ENCODE assay signal across 16 cellular contexts in the genomic region with DNA sequence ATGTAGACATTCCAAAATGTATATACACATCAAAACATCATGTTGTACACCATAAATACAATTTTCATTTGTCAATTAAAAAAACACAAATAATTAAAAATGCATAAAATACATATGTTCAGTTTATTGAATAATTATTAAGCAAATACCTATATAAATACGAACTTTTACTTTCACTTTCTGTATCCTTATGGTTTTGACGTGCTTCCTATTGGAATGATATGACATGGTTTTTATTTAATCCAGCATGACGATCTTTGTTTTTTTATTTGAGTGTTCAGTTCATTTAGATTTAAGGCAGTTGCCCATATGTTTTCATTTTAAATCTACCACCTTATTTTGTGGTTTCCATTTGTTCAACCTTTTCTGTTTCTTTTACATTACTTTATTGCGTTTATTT.
DNase-seq lines count a peak whose midpoint lies in the region; ATAC-seq and TF ChIP-seq lines count a peak whose summit lies in the region.
"Had no signal": no experiment of that assay in that cellular context is flagged by ENCODE, and none has a peak within 500 bp of the region (broad histone marks: within the 10 kb centered on the region; RNA-seq: fewer than 3 reads in every experiment).

No MANE protein-coding gene starts in this region.

- H3K4me3 ChIP-seq in CD8-positive, alpha-beta memory T cell (ENCODE audit: low read length): no peak overlapping the region
- H3K4me3 ChIP-seq in MM.1S (ENCODE audit: low read length) (no peak overlapping the region; the same call in 1 of the 2 replicates), adipocyte (ENCODE audit: low read length) (peak overlapping the region; percentile 75)
- no peak overlapping the region for H3K4me3 ChIP-seq in naive thymus-derived CD4-positive, alpha-beta T cell (ENCODE audit: low read length)

- peaks cover 0 to 6% of the 10 kb centered on the region in 2 donors for H3K27me3 Mint-ChIP-seq in CD8-positive, alpha-beta memory T cell
- peaks cover 0 to 5% (median 0%) of the 10 kb centered on the region in 5 donors for H3K27me3 Mint-ChIP-seq in naive thymus-derived CD4-positive, alpha-beta T cell

- no peak for ATAC-seq in naive thymus-derived CD4-positive, alpha-beta T cell
- no peak for ATAC-seq in HG02571 (IDR thresholded peaks at IDR 0.05; ENCODE audit: unreplicated experiment)
- no peak for ATAC-seq in GM21528 (IDR thresholded peaks at IDR 0.05; ENCODE audit: low FRiP score, unreplicated experiment)
- ATAC-seq: activated CD8-positive, alpha-beta T cell treated with anti-CD3 and anti-CD28 coated beads for 36 hours had no signal

- no peak overlapping the region for H2AFZ ChIP-seq in MM.1S (ENCODE audit: low read length)

- no peaks in the 10 kb centered on the region for H3K36me3 Mint-ChIP-seq in CD8-positive, alpha-beta memory T cell
- peaks cover 0 to 4% (median 0%) of the 10 kb centered on the region in 5 donors for H3K36me3 Mint-ChIP-seq in naive thymus-derived CD4-positive, alpha-beta T cell

- H4K20me1 ChIP-seq in MM.1S (ENCODE audit: insufficient read depth, low read length): no peaks in the 10 kb centered on the region

- H3K4me2 ChIP-seq in MM.1S (ENCODE audit: low read depth, low read length): peak overlapping the region; percentile 15; the same call in 1 of the 2 replicates

- CTCF ChIA-PET in CD8-positive, alpha-beta memory T cell (lab: Charles Lee): no interaction called here
- CTCF ChIA-PET in naive thymus-derived CD4-positive, alpha-beta T cell (lab: Charles Lee): no interaction called here

- peaks cover 4 to 8% (median 7%) of the 10 kb centered on the region in 3 donors for H3K4me1 Mint-ChIP-seq in CD8-positive, alpha-beta memory T cell
- H3K4me1 Mint-ChIP-seq in naive thymus-derived CD4-positive, alpha-beta T cell: peaks cover 4 to 12% (median 8%) of the 10 kb centered on the region in 7 donors

- no peaks in the 10 kb centered on the region for H3K9me3 ChIP-seq in CD8-positive, alpha-beta memory T cell (ENCODE audit: low read length)
- no peaks in the 10 kb centered on the region for H3K9me3 ChIP-seq in MM.1S (replicated peaks; ENCODE audit: insufficient read depth, low read length)
- H3K9me3 ChIP-seq in adipocyte (ENCODE audit: control insufficient read depth, low read length): no peaks in the 10 kb centered on the region
- no peaks in the 10 kb centered on the region for H3K9me3 ChIP-seq in naive thymus-derived CD4-positive, alpha-beta T cell (ENCODE audit: control insufficient read depth in 2 of 3, low read length in 3 of 3)

- DNase-seq in CD8-positive, alpha-beta memory T cell: no peak
- DNase-seq in MM.1S (no peak), adipocyte (ENCODE audit: low read depth) (peak; percentile 32), GM20000 (ENCODE audit: low spot score) (no peak), HuH-7.5 (ENCODE audit: low spot score) (no peak)
- no peak for DNase-seq in naive thymus-derived CD4-positive, alpha-beta T cell
- DNase-seq: activated CD8-positive, alpha-beta T cell treated with anti-CD3 and anti-CD28 coated beads for 36 hours; activated gamma-delta T cell treated with Interleukin-2 at 50 U/mL for 16 hours; brain microvascular endothelial cell; midbrain; NCI-H1105; NCI-H82 had no signal

- TF ChIP-seq CTCF in MM.1S (IDR thresholded peaks at IDR 0.05; ENCODE audit: low read length): no peak
- no peak for TF ChIP-seq CTCF in GM20000 (IDR thresholded peaks at IDR 0.05; ENCODE audit: extremely low read depth, missing control alignments)

- H3K4me3 Mint-ChIP-seq in CD8-positive, alpha-beta memory T cell: peak overlapping the region in 5 of 7 donors; percentile 29 to 69 (median 54)
- H3K4me3 Mint-ChIP-seq in naive thymus-derived CD4-positive, alpha-beta T cell: peak overlapping the region in 8 of 10 donors; percentile 3 to 68 (median 56)
- H3K4me3 Mint-ChIP-seq: activated CD8-positive, alpha-beta T cell treated with anti-CD3 and anti-CD28 coated beads for 36 hours; T-helper 2 cell treated with Interferon-gamma antibody and Interleukin-4, amounts not matched to agents 5 μg/mL and 100 μg/mL, for 36 hours had no signal

- intact Hi-C loops in naive thymus-derived CD4-positive, alpha-beta T cell (cut with micrococcal nuclease): no loop called here

- no peaks in the 10 kb centered on the region for H3K9me3 Mint-ChIP-seq in CD8-positive, alpha-beta memory T cell
- peaks cover 0 to 5% (median 0%) of the 10 kb centered on the region in 11 donors for H3K9me3 Mint-ChIP-seq in naive thymus-derived CD4-positive, alpha-beta T cell
- H3K9me3 Mint-ChIP-seq: activated CD8-positive, alpha-beta T cell treated with anti-CD3 and anti-CD28 coated beads for 36 hours; T-helper 2 cell treated with Interferon-gamma antibody and Interleukin-4, amounts not matched to agents 5 μg/mL and 100 μg/mL, for 36 hours had no signal

- H3K36me3 ChIP-seq in CD8-positive, alpha-beta memory T cell (ENCODE audit: insufficient read depth, low read length): no peaks in the 10 kb centered on the region
- no peaks in the 10 kb centered on the region for H3K36me3 ChIP-seq in MM.1S (replicated peaks; ENCODE audit: insufficient read depth, low read length)
- no peaks in the 10 kb centered on the region for H3K36me3 ChIP-seq in adipocyte (ENCODE audit: control insufficient read depth, insufficient read depth, low read length, severe bottlenecking)
- no peaks in the 10 kb centered on the region for H3K36me3 ChIP-seq in naive thymus-derived CD4-positive, alpha-beta T cell (ENCODE audit: control insufficient read depth in 2 of 3, insufficient read depth in 3 of 3, low read length in 3 of 3)
- H3K36me3 ChIP-seq: brain microvascular endothelial cell had no signal

- no peak overlapping the region for H3K9ac ChIP-seq in MM.1S (ENCODE audit: low read length)
- peak overlapping the region; percentile 60 for H3K9ac ChIP-seq in adipocyte (ENCODE audit: low read length)

- no peaks in the 10 kb centered on the region for H3K79me2 ChIP-seq in MM.1S (ENCODE audit: low read length)

- no peak overlapping the region for H3K27ac ChIP-seq in CD8-positive, alpha-beta memory T cell (ENCODE audit: low read depth, low read length)
- no peak overlapping the region for H3K27ac ChIP-seq in MM.1S (ENCODE audit: low read length)
- H3K27ac ChIP-seq in naive thymus-derived CD4-positive, alpha-beta T cell (ENCODE audit: low read depth, low read length): no peak overlapping the region
- H3K27ac ChIP-seq: brain microvascular endothelial cell, epithelial cell of prostate had no signal

- no peaks in the 10 kb centered on the region for H3F3A ChIP-seq in MM.1S (ENCODE audit: insufficient read depth, low read length)

- no peaks in the 10 kb centered on the region for H3K27me3 ChIP-seq in CD8-positive, alpha-beta memory T cell (ENCODE audit: insufficient read depth, low read length, poor library complexity, severe bottlenecking)
- H3K27me3 ChIP-seq in MM.1S (replicated peaks; ENCODE audit: insufficient read depth, low read length) (no peaks in the 10 kb centered on the region), adipocyte (replicated peaks; ENCODE audit: control insufficient read depth, insufficient read depth, low read length) (no peaks in the 10 kb centered on the region)
- no peaks in the 10 kb centered on the region for H3K27me3 ChIP-seq in naive thymus-derived CD4-positive, alpha-beta T cell (ENCODE audit: control insufficient read depth in 2 of 2, insufficient read depth in 2 of 2, low read length in 2 of 2)
- H3K27me3 ChIP-seq: brain microvascular endothelial cell had no signal

- H3K9me2 ChIP-seq in MM.1S (replicated peaks; ENCODE audit: insufficient read depth, low read length): no peaks in the 10 kb centered on the region

- peak overlapping the region in 1 of 8 donors; percentile 44 for H3K27ac Mint-ChIP-seq in CD8-positive, alpha-beta memory T cell
- H3K27ac Mint-ChIP-seq in naive thymus-derived CD4-positive, alpha-beta T cell: no peak overlapping the region
- H3K27ac Mint-ChIP-seq: activated CD8-positive, alpha-beta T cell treated with anti-CD3 and anti-CD28 coated beads for 36 hours; T-helper 2 cell treated with Interferon-gamma antibody and Interleukin-4, amounts not matched to agents 5 μg/mL and 100 μg/mL, for 36 hours had no signal

- H3K4me1 ChIP-seq in CD8-positive, alpha-beta memory T cell (ENCODE audit: insufficient read depth, low read length): no peaks in the 10 kb centered on the region
- H3K4me1 ChIP-seq in MM.1S (ENCODE audit: low read length): no peaks in the 10 kb centered on the region
- H3K4me1 ChIP-seq in adipocyte (ENCODE audit: control insufficient read depth, insufficient read depth, low read length): peaks cover 5% of the 10 kb centered on the region
- no peaks in the 10 kb centered on the region for H3K4me1 ChIP-seq in naive thymus-derived CD4-positive, alpha-beta T cell (ENCODE audit: control insufficient read depth in 2 of 2, insufficient read depth in 2 of 2, low read length in 2 of 2)

- POLR2A ChIA-PET in CD8-positive, alpha-beta memory T cell (lab: Charles Lee): no interaction called here
- POLR2A ChIA-PET in naive thymus-derived CD4-positive, alpha-beta T cell (lab: Charles Lee): no interaction called here
